23 cellular contexts compared by ENCODE assay signal in genomic region chr7:15503603-15504280, GRCh38. TPM values are rescaled to one million over a fixed set of nuclear protein-coding genes. Genes with fewer than 3 reads are reported as not detected.
DNase-seq lines count a peak whose midpoint lies in the region; ATAC-seq and TF ChIP-seq lines count a peak whose summit lies in the region.
"Had no signal": no experiment of that assay in that cellular context is flagged by ENCODE, and none has a peak within 500 bp of the region (broad histone marks: within the 10 kb centered on the region; RNA-seq: fewer than 3 reads in every experiment).

No MANE protein-coding gene starts in this region.

- TF ChIP-seq CTCF in cardiac muscle cell (IDR thresholded peaks at IDR 0.05; ENCODE audit: low read depth, low read length) (peak; percentile 16), heart right ventricle (IDR thresholded peaks at IDR 0.05) (peak in 3 of 9 donors; percentile 8 to 32 (median 12)), VCaP (conservative IDR thresholded peaks at IDR 0.05) (0 out of 2 replicates have a peak, but pooled peaks have one; percentile 16), fibroblast of pulmonary artery (IDR thresholded peaks at IDR 0.05; ENCODE audit: low read length, missing control alignments) (peak; percentile 15)

- CTCF ChIA-PET in CD8-positive, alpha-beta memory T cell (lab: Charles Lee): no interaction called here

- no peaks in the 10 kb centered on the region for H3K36me3 Mint-ChIP-seq in CD8-positive, alpha-beta memory T cell
- H3K36me3 Mint-ChIP-seq: memory B cell had no signal

- peak overlapping the region; percentile 14 for H3K4me2 ChIP-seq in skeletal muscle satellite cell (ENCODE audit: low read length)
- H3K4me2 ChIP-seq: GM23338 had no signal

- H3K4me3 ChIP-seq in cardiac muscle cell: no peak overlapping the region
- no peak overlapping the region for H3K4me3 ChIP-seq in heart right ventricle
- H3K4me3 ChIP-seq in fibroblast of pulmonary artery (replicated peaks; ENCODE audit: low read depth, low read length): no peak overlapping the region
- H3K4me3 ChIP-seq in skeletal muscle satellite cell (ENCODE audit: low read length): no peak overlapping the region
- no peak overlapping the region for H3K4me3 ChIP-seq in CD8-positive, alpha-beta memory T cell (ENCODE audit: low read length)
- H3K4me3 ChIP-seq: GM23338, uterus had no signal

- no peaks in the 10 kb centered on the region for H3K27me3 Mint-ChIP-seq in CD8-positive, alpha-beta memory T cell
- H3K27me3 Mint-ChIP-seq: memory B cell; stimulated activated naive CD8-positive, alpha-beta T cell treated with anti-CD3 and anti-CD28 coated beads, Interleukin-15, Interleukin-2, amounts not matched to agents 100 ng/mL and 50 ng/mL, for 24 hours had no signal

- H3K27me3 ChIP-seq in cardiac muscle cell: no peaks in the 10 kb centered on the region
- H3K27me3 ChIP-seq in heart right ventricle: no peaks in the 10 kb centered on the region
- no peaks in the 10 kb centered on the region for H3K27me3 ChIP-seq in skeletal muscle satellite cell (ENCODE audit: control insufficient read depth, insufficient read depth, low read length)
- no peaks in the 10 kb centered on the region for H3K27me3 ChIP-seq in CD8-positive, alpha-beta memory T cell (ENCODE audit: insufficient read depth, low read length, poor library complexity, severe bottlenecking)
- H3K27me3 ChIP-seq: uterus had no signal

- POLR2A ChIA-PET in CD8-positive, alpha-beta memory T cell (lab: Charles Lee): no interaction called here

- H3K36me3 ChIP-seq in cardiac muscle cell: no peaks in the 10 kb centered on the region
- no peaks in the 10 kb centered on the region for H3K36me3 ChIP-seq in heart right ventricle
- no peaks in the 10 kb centered on the region for H3K36me3 ChIP-seq in skeletal muscle satellite cell (ENCODE audit: insufficient read depth, low read length)
- no peaks in the 10 kb centered on the region for H3K36me3 ChIP-seq in CD8-positive, alpha-beta memory T cell (ENCODE audit: insufficient read depth, low read length)
- H3K36me3 ChIP-seq: uterus had no signal

- DNase-seq in cardiac muscle cell (ENCODE audit: low read depth in 1 of 2, low spot score in 1 of 2) (peak in 1 of 2 donors; percentile 22), heart right ventricle (no peak), fibroblast of pulmonary artery (ENCODE audit: low read depth) (peak; percentile 34), amniotic stem cell (lab: John Stamatoyannopoulos, UW) (no peak)
- DNase-seq in CD8-positive, alpha-beta memory T cell: no peak
- DNase-seq: activated CD4-positive, alpha-beta T cell treated with anti-CD3 and anti-CD28 coated beads for 1 hour; activated naive CD4-positive, alpha-beta T cell treated with anti-CD3 and anti-CD28 coated beads, Interleukin-2, amount 50 U/mL, for 16 hours; central memory CD4-positive, alpha-beta T cell; glutamatergic neuron; Karpas-422; NCI-H1436 treated with DMSO at 0.1 percent for 48 hours; NCI-H446; nephron progenitor cell; SIG-M5; uterus had no signal

- H3K9ac ChIP-seq in skeletal muscle satellite cell (ENCODE audit: low read depth, low read length): peak overlapping the region; percentile 16

- peaks cover 2 to 20% (median 6%) of the 10 kb centered on the region in 5 donors for H3K9me3 Mint-ChIP-seq in CD8-positive, alpha-beta memory T cell
- H3K9me3 Mint-ChIP-seq: GM23338, nephron progenitor cell had no signal

- no peak for ATAC-seq in heart right ventricle
- no peak for ATAC-seq in HG03432 (IDR thresholded peaks at IDR 0.05; ENCODE audit: unreplicated experiment)
- ATAC-seq: GM23338 had no signal

- H3K4me1 Mint-ChIP-seq in CD8-positive, alpha-beta memory T cell: no peaks in the 10 kb centered on the region
- H3K4me1 Mint-ChIP-seq: memory B cell had no signal

- intact Hi-C loops in heart right ventricle (cut with DNase I): no loop called here

- H3K27ac Mint-ChIP-seq in CD8-positive, alpha-beta memory T cell: no peak overlapping the region
- H3K27ac Mint-ChIP-seq: GM23338; memory B cell; nephron progenitor cell; stimulated activated naive CD8-positive, alpha-beta T cell treated with anti-CD3 and anti-CD28 coated beads, Interleukin-15, Interleukin-2, amounts not matched to agents 100 ng/mL and 50 ng/mL, for 24 hours had no signal

- 95% methylated on average over 3 of the region's 3 CpGs for WGBS in heart right ventricle, 2 donors

- no peak overlapping the region for H3K4me3 Mint-ChIP-seq in CD8-positive, alpha-beta memory T cell
- H3K4me3 Mint-ChIP-seq: GM23338; memory B cell; nephron progenitor cell; stimulated activated naive CD8-positive, alpha-beta T cell treated with anti-CD3 and anti-CD28 coated beads, Interleukin-15, Interleukin-2, amounts not matched to agents 100 ng/mL and 50 ng/mL, for 24 hours had no signal

- H3K9me3 ChIP-seq in cardiac muscle cell (ENCODE audit: low read depth) (no peaks in the 10 kb centered on the region), heart right ventricle (no peaks in the 10 kb centered on the region), skeletal muscle satellite cell (replicated peaks; ENCODE audit: low read length) (no peaks in the 10 kb centered on the region)
- H3K9me3 ChIP-seq in CD8-positive, alpha-beta memory T cell (ENCODE audit: low read length): no peaks in the 10 kb centered on the region
- H3K9me3 ChIP-seq: uterus had no signal

- H3K27ac ChIP-seq in cardiac muscle cell (no peak overlapping the region), heart right ventricle (no peak overlapping the region), VCaP (no peak overlapping the region)
- H3K27ac ChIP-seq in CD8-positive, alpha-beta memory T cell (ENCODE audit: low read depth, low read length): no peak overlapping the region
- H3K27ac ChIP-seq: uterus had no signal

- H3K4me1 ChIP-seq in cardiac muscle cell (ENCODE audit: low read depth) (no peaks in the 10 kb centered on the region), heart right ventricle (peaks cover 0 to 32% (median 5%) of the 10 kb centered on the region in 9 donors), skeletal muscle satellite cell (ENCODE audit: control insufficient read depth, insufficient read depth, low read length) (peaks cover 38% of the 10 kb centered on the region)
- no peaks in the 10 kb centered on the region for H3K4me1 ChIP-seq in CD8-positive, alpha-beta memory T cell (ENCODE audit: insufficient read depth, low read length)
- H3K4me1 ChIP-seq: uterus had no signal

RNA-seq across cellular contexts. Expression of gene AGMO, which starts 58.1 kb away (rescaled TPM):
- total RNA-seq in cardiac muscle cell (0.11 TPM in 1 of 2 replicates, not detected in the other), heart right ventricle (under 1 TPM; 0.12 to 0.70 (median 0.40) TPM)
- polyA plus RNA-seq in cardiac muscle cell (0.16 TPM in 1 of 2 replicates, not detected in the other), heart right ventricle (under 1 TPM; 0.13 to 0.44 TPM)
- total RNA-seq in skeletal muscle satellite cell (2012; rRNA removed): 4.3 and 8.5 TPM in 2 replicates
- not detected for total RNA-seq in CD8-positive, alpha-beta memory T cell
- polyA plus RNA-seq in CD8-positive, alpha-beta memory T cell: not detected
- total RNA-seq: A172, G401 had no signal
